8 cellular contexts compared by ENCODE assay signal in genomic region chr6:41200901-41201783, GRCh38. TPM values are rescaled to one million over a fixed set of nuclear protein-coding genes. Genes with fewer than 3 reads are reported as not detected.
DNase-seq lines count a peak whose midpoint lies in the region; ATAC-seq and TF ChIP-seq lines count a peak whose summit lies in the region.

TSS of gene TREML2 (minus strand) at chr6:41201149. CDS start at chr6:41201008, 141 bp downstream.

- no peaks in the 10 kb centered on the region for H3K79me2 ChIP-seq in OCI-LY1 (ENCODE audit: insufficient read depth, low read length)

- H3K27ac ChIP-seq in OCI-LY1 (ENCODE audit: low read depth, low read length, poor library complexity, severe bottlenecking) (peak within 1 kb of the TSS; percentile 73), duodenal mucosa (ENCODE audit: low read depth, low read length) (peak within 1 kb of the TSS; percentile 42)

- H3K9ac ChIP-seq in OCI-LY1 (ENCODE audit: low read length) (peak within 1 kb of the TSS; percentile 16; the same call in 1 of the 2 replicates), duodenal mucosa (ENCODE audit: low read depth in 1 of 2, low read length in 2 of 2) (no peak within 1 kb of the TSS)

- H3K36me3 ChIP-seq in OCI-LY1 (ENCODE audit: insufficient read depth, low read length): no peaks in the 10 kb centered on the region
- no peaks in the 10 kb centered on the region for H3K36me3 ChIP-seq in duodenal mucosa (ENCODE audit: control insufficient read depth in 1 of 2, insufficient read depth in 2 of 2, low read length in 2 of 2)

- H3K4me2 ChIP-seq in OCI-LY1 (ENCODE audit: low read length): peak within 1 kb of the TSS; percentile 48

- H4K20me1 ChIP-seq in OCI-LY1 (ENCODE audit: insufficient read depth, low read length): no peaks in the 10 kb centered on the region

- H2AFZ ChIP-seq in OCI-LY1 (ENCODE audit: low read length): no peak within 1 kb of the TSS

- intact Hi-C loops in posterior cingulate gyrus (cut with DNase I): no loop called here
- intact Hi-C loops in lower leg skin (cut with DNase I; ENCODE audit: low total_unique reads): no loop called here

- H3K27me3 ChIP-seq in OCI-LY1 (ENCODE audit: insufficient read depth, low read length): no peaks in the 10 kb centered on the region
- no peaks in the 10 kb centered on the region for H3K27me3 ChIP-seq in duodenal mucosa (ENCODE audit: control insufficient read depth in 1 of 2, insufficient read depth in 2 of 2, low read length in 2 of 2)

- no peaks in the 10 kb centered on the region for H3K9me2 ChIP-seq in OCI-LY1 (ENCODE audit: low read depth, low read length)

- TF ChIP-seq CTCF in OCI-LY1 (IDR thresholded peaks at IDR 0.05; ENCODE audit: low read length): no peak
- no peak for TF ChIP-seq CTCF in lower leg skin (IDR thresholded peaks at IDR 0.05)

- H3K9me3 ChIP-seq in OCI-LY1 (ENCODE audit: low read length): no peaks in the 10 kb centered on the region
- no peaks in the 10 kb centered on the region for H3K9me3 ChIP-seq in duodenal mucosa (ENCODE audit: control insufficient read depth in 1 of 2, low read length in 2 of 2)

- H3K4me1 ChIP-seq in OCI-LY1 (ENCODE audit: insufficient read depth, low read length, severe bottlenecking) (peaks cover 27% of the 10 kb centered on the region), duodenal mucosa (ENCODE audit: control insufficient read depth in 1 of 2, insufficient read depth in 2 of 2, low read length in 2 of 2) (peaks cover 9 to 16% of the 10 kb centered on the region in 2 donors)

- ATAC-seq in GM21528 (IDR thresholded peaks at IDR 0.05; ENCODE audit: low FRiP score, unreplicated experiment) (peak; percentile 43), HG02610 (IDR thresholded peaks at IDR 0.05; ENCODE audit: unreplicated experiment) (no peak)

- H3F3A ChIP-seq in OCI-LY1 (ENCODE audit: insufficient read depth, low read length): no peaks in the 10 kb centered on the region

- WGBS in lower leg skin, 2 donors: 56 to 67% methylated on average over 12 of the region's 12 CpGs

- DNase-seq in stimulated activated CD4-positive, alpha-beta T cell treated with anti-CD3 and anti-CD28 coated beads, Interleukin-4, amount 100 ng/mL, for 24 hours: peak; percentile 25
- DNase-seq in posterior cingulate gyrus (no peak), NCI-H82 (lab: John Stamatoyannopoulos, UW) (no peak), lower leg skin (ENCODE audit: low spot score in 2 of 2) (no peak)

- peak within 1 kb of the TSS; percentile 25 for H3K4me3 ChIP-seq in OCI-LY1 (ENCODE audit: low read depth, low read length, poor library complexity, severe bottlenecking)
- H3K4me3 ChIP-seq in duodenal mucosa (ENCODE audit: low read depth in 1 of 2, low read length in 2 of 2): no peak within 1 kb of the TSS
- no peak within 1 kb of the TSS for H3K4me3 ChIP-seq in lower leg skin (ENCODE audit: low read depth, poor library complexity, severe bottlenecking)

- no peak for TF ChIP-seq POLR2A in lower leg skin (IDR thresholded peaks at IDR 0.05)

RNA-seq across cellular contexts. Expression of gene TREML2, which starts in this region (rescaled TPM):
- total RNA-seq in lower leg skin: under 1 TPM in 1 of 4 donors, not detected in 3; 0.06 TPM
